ENCODE assay signal across 15 cellular contexts in genomic region chr2:231172020-231172419, GRCh38. TPM values are rescaled to one million over a fixed set of nuclear protein-coding genes. Genes with fewer than 3 reads are reported as not detected.
"Had no signal": no experiment of that assay in that cellular context is flagged by ENCODE, and none has a peak within 500 bp of the region (broad histone marks: within the 10 kb centered on the region; RNA-seq: fewer than 3 reads in every experiment).

No MANE protein-coding gene starts in this region.

- DNase-seq: activated naive CD4-positive, alpha-beta T cell treated with Interleukin-2 at 50 U/mL for 16 hours; activated naive CD8-positive, alpha-beta T cell treated with anti-CD3 and anti-CD28 coated beads, Interleukin-2, amount 50 U/mL, for 24 hours; activated T-cell treated with anti-CD3 and anti-CD28 coated beads for 4 hours; dorsolateral prefrontal cortex; erythroblast; foreskin melanocyte; nephron progenitor cell; occipital lobe; psoas muscle; sigmoid colon; stimulated activated CD4-positive, alpha-beta T cell treated with anti-CD3 and anti-CD28 coated beads, Interleukin-1b, Interleukin-23, amount 100 ng/mL, for 48 hours had no signal

- H3K27me3 ChIP-seq: cardiac muscle cell, dorsolateral prefrontal cortex, sigmoid colon had no signal

- H3K9me3 ChIP-seq: psoas muscle, sigmoid colon, thoracic aorta had no signal

- ATAC-seq: activated CD4-positive, CD25-positive, alpha-beta regulatory T cell treated with anti-CD3 and anti-CD28 coated beads, Interleukin-2, amount 50 U/mL, for 24 hours; activated naive CD8-positive, alpha-beta T cell treated with anti-CD3 and anti-CD28 coated beads, Interleukin-2, amount 50 U/mL, for 24 hours; psoas muscle had no signal

- H3K9me3 Mint-ChIP-seq: nephron progenitor cell had no signal

- H3K4me3 ChIP-seq: cardiac muscle cell, dorsolateral prefrontal cortex, psoas muscle, sigmoid colon, thoracic aorta had no signal

- H3K27ac Mint-ChIP-seq: nephron progenitor cell had no signal

- H3K4me1 ChIP-seq: psoas muscle had no signal

- H3K27ac ChIP-seq: cardiac muscle cell, dorsolateral prefrontal cortex, psoas muscle, sigmoid colon, thoracic aorta had no signal

RNA-seq across cellular contexts. Expression of gene HTR2B, which starts 47.2 kb away (rescaled TPM):
- total RNA-seq: activated CD8-positive, alpha-beta memory T cell treated with anti-CD3 and anti-CD28 coated beads for 36 hours; cardiac muscle cell had no signal
- polyA plus RNA-seq: cardiac muscle cell had no signal
